1 cellular context compared by ENCODE assay signal in genomic region chr6:16766043-16766521, GRCh38.
TF ChIP-seq lines count a peak whose summit lies in the region.

No MANE protein-coding gene starts in this region.

TF ChIP-seq in SK-N-SH, 30 proteins besides CTCF, POLR2A, EP300 and RAD21 (continued from another document):
- TF ChIP-seq, protein P1, sequence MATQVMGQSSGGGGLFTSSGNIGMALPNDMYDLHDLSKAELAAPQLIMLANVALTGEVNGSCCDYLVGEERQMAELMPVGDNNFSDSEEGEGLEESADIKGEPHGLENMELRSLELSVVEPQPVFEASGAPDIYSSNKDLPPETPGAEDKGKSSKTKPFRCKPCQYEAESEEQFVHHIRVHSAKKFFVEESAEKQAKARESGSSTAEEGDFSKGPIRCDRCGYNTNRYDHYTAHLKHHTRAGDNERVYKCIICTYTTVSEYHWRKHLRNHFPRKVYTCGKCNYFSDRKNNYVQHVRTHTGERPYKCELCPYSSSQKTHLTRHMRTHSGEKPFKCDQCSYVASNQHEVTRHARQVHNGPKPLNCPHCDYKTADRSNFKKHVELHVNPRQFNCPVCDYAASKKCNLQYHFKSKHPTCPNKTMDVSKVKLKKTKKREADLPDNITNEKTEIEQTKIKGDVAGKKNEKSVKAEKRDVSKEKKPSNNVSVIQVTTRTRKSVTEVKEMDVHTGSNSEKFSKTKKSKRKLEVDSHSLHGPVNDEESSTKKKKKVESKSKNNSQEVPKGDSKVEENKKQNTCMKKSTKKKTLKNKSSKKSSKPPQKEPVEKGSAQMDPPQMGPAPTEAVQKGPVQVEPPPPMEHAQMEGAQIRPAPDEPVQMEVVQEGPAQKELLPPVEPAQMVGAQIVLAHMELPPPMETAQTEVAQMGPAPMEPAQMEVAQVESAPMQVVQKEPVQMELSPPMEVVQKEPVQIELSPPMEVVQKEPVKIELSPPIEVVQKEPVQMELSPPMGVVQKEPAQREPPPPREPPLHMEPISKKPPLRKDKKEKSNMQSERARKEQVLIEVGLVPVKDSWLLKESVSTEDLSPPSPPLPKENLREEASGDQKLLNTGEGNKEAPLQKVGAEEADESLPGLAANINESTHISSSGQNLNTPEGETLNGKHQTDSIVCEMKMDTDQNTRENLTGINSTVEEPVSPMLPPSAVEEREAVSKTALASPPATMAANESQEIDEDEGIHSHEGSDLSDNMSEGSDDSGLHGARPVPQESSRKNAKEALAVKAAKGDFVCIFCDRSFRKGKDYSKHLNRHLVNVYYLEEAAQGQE (IDR thresholded peaks at IDR 0.05; ENCODE audit: low read depth, low read length) = no peak
- TF ChIP-seq, protein P2, sequence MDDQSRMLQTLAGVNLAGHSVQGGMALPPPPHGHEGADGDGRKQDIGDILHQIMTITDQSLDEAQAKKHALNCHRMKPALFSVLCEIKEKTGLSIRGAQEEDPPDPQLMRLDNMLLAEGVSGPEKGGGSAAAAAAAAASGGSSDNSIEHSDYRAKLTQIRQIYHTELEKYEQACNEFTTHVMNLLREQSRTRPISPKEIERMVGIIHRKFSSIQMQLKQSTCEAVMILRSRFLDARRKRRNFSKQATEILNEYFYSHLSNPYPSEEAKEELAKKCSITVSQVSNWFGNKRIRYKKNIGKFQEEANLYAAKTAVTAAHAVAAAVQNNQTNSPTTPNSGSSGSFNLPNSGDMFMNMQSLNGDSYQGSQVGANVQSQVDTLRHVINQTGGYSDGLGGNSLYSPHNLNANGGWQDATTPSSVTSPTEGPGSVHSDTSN (IDR thresholded peaks at IDR 0.05) = peak; percentile 68
- no peak for TF ChIP-seq USF1 (IDR thresholded peaks at IDR 0.05; ENCODE audit: borderline replicate concordance, low read depth)
- TF ChIP-seq ELF1 (IDR thresholded peaks at IDR 0.05) = no peak; the same call in 1 of the 2 replicates
- 0 out of 2 replicates have a peak, but pooled peaks have one; percentile 47 for TF ChIP-seq MEF2A (IDR thresholded peaks at IDR 0.05; ENCODE audit: borderline replicate concordance, low read depth)
- peak; percentile 68 for TF ChIP-seq NFIC (IDR thresholded peaks at IDR 0.05; ENCODE audit: borderline replicate concordance)
- no peak for TF ChIP-seq SMC3 (IDR thresholded peaks at IDR 0.05; ENCODE audit: low read depth, low read length)
- peak; percentile 57; the same call in 1 of the 2 replicates for TF ChIP-seq TEAD4 (IDR thresholded peaks at IDR 0.05; ENCODE audit: borderline replicate concordance, insufficient read depth)
- TF ChIP-seq NRF1 (IDR thresholded peaks at IDR 0.05; ENCODE audit: low read depth, low read length) = no peak
- TF ChIP-seq JUND (IDR thresholded peaks at IDR 0.05) = peak; percentile 79
- TF ChIP-seq MXI1 (IDR thresholded peaks at IDR 0.05; ENCODE audit: low read depth, low read length) = no peak
- no peak for TF ChIP-seq IRF3 (IDR thresholded peaks at IDR 0.05; ENCODE audit: low read depth, low read length)
- no peak for TF ChIP-seq YY1 (IDR thresholded peaks at IDR 0.05; ENCODE audit: low read depth)
TF ChIP-seq in SK-N-SH: peak in this region for 13.
